ENCODE assay signal across 11 cellular contexts in the genomic region with DNA sequence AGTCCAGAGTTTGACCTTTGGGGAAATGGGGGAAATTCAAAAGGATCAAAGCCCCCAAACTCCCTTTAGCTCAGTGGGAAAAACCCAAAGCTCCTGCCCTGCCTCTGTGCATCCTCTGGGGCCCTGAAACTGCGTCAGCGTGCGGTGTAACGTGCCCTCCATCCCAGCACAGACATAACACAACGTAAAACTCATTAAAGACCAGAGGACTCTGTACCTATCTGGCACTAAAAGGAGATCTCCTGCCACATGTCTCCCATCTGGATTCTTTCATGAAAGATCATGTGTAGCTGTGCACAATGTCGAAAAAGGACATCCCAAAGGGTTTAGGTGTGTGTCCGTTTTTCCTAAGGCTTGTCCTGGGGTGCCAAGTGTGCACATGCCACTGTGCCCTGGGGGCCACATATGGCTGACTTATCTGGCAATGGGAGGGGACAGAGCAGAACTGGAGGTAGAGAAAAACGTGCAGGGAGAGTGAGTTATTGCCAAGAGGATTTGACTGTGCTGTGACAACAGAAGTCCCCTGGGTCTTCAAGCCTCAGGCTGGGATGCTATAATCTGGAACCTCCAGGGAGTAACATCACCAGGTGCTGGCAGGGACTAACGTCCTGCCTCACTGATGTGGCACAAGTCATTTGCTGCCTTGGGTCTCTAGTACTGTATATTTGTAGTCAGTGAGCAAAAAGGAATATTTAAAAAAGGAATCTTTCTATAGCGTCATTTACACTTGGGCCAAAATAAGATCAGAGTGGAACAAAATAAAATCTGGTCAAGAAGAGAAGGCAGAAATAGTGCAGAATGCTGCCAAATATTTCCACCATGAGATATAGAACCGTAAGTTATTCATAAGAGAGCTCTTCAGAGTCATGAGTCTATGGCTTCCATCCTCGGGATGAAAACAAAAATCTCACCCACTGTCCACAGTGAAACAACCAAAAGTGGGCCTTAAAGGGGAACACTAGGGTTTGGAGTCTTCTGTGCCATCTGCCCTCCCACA. TPM values are rescaled to one million over a fixed set of nuclear protein-coding genes. Genes with fewer than 3 reads are reported as not detected.
DNase-seq lines count a peak whose midpoint lies in the region; ATAC-seq and TF ChIP-seq lines count a peak whose summit lies in the region.
"Had no signal": no experiment of that assay in that cellular context is flagged by ENCODE, and none has a peak within 500 bp of the region (broad histone marks: within the 10 kb centered on the region; RNA-seq: fewer than 3 reads in every experiment).

No MANE protein-coding gene starts in this region.

- H3K79me2 ChIP-seq in OCI-LY7 (ENCODE audit: insufficient read depth, low read depth, low read length), result peaks cover 75% of the 10 kb centered on the region; the same call in 1 of the 2 replicates

- no peaks in the 10 kb centered on the region for H4K20me1 ChIP-seq in OCI-LY7 (ENCODE audit: insufficient read depth, low read length)

- intact Hi-C loops in OCI-LY7 (cut with micrococcal nuclease; ENCODE audit: unreplicated experiment), result loop anchor here (1.0 to 5.0 kb wide), 3 partner anchors 37 to 141 kb away; no protein-coding TSS in a partner anchor

- H3K27me3 Mint-ChIP-seq in activated T-cell treated with anti-CD3 and anti-CD28 coated beads, Interleukin-2, amount 50 U/mL, for 24 hours, result no peaks in the 10 kb centered on the region
- peaks cover 10% of the 10 kb centered on the region for H3K27me3 Mint-ChIP-seq in endothelial cell (ENCODE audit: unreplicated experiment)
- peaks cover 28% of the 10 kb centered on the region for H3K27me3 Mint-ChIP-seq in HFFc6 (ENCODE audit: insufficient read depth)

- H3K4me3 ChIP-seq in OCI-LY7 (ENCODE audit: low read depth, low read length, poor library complexity, severe bottlenecking), result peak overlapping the region; percentile 27
- no peak overlapping the region for H3K4me3 ChIP-seq in subcutaneous abdominal adipose tissue (ENCODE audit: low read depth in 1 of 5, low read length in 5 of 5)
- H3K4me3 ChIP-seq: testis had no signal

- no peak for TF ChIP-seq CTCF in OCI-LY7 (conservative IDR thresholded peaks at IDR 0.05; ENCODE audit: low read length)
- no peak for TF ChIP-seq CTCF in endothelial cell (IDR thresholded peaks at IDR 0.05; ENCODE audit: unreplicated experiment)
- TF ChIP-seq CTCF in HFFc6 (IDR thresholded peaks at IDR 0.05), result no peak

- no peaks in the 10 kb centered on the region for H3K9me2 ChIP-seq in OCI-LY7 (ENCODE audit: insufficient read depth, low read length)

- H3K4me1 ChIP-seq in OCI-LY7 (ENCODE audit: insufficient read depth, low read length, poor library complexity, severe bottlenecking) (peaks cover 99% of the 10 kb centered on the region), subcutaneous abdominal adipose tissue (ENCODE audit: control insufficient read depth in 5 of 5, insufficient read depth in 5 of 5, low read length in 5 of 5) (peaks cover 11 to 99% (median 82%) of the 10 kb centered on the region in 5 donors)

- no peaks in the 10 kb centered on the region for H3K27me3 ChIP-seq in subcutaneous abdominal adipose tissue (ENCODE audit: control insufficient read depth in 5 of 5, insufficient read depth in 4 of 5, low read length in 5 of 5)
- H3K27me3 ChIP-seq: testis had no signal

- H3K4me2 ChIP-seq in OCI-LY7 (ENCODE audit: low read length), result peak overlapping the region; percentile 71

- H3K36me3 Mint-ChIP-seq in activated T-cell treated with anti-CD3 and anti-CD28 coated beads, Interleukin-2, amount 50 U/mL, for 24 hours (ENCODE audit: low read depth), result peaks cover 68% of the 10 kb centered on the region
- H3K36me3 Mint-ChIP-seq in endothelial cell (ENCODE audit: low read depth, unreplicated experiment) (peaks cover 55% of the 10 kb centered on the region), HFFc6 (ENCODE audit: low read depth) (no peaks in the 10 kb centered on the region)

- peaks cover 100% of the 10 kb centered on the region for H3K4me1 Mint-ChIP-seq in activated T-cell treated with anti-CD3 and anti-CD28 coated beads, Interleukin-2, amount 50 U/mL, for 24 hours (ENCODE audit: low read depth)
- peaks cover 57% of the 10 kb centered on the region for H3K4me1 Mint-ChIP-seq in endothelial cell (ENCODE audit: unreplicated experiment)
- no peaks in the 10 kb centered on the region for H3K4me1 Mint-ChIP-seq in HFFc6 (ENCODE audit: low read depth)

- no peaks in the 10 kb centered on the region for H3K9me3 Mint-ChIP-seq in activated T-cell treated with anti-CD3 and anti-CD28 coated beads, Interleukin-2, amount 50 U/mL, for 24 hours
- no peaks in the 10 kb centered on the region for H3K9me3 Mint-ChIP-seq in endothelial cell (ENCODE audit: unreplicated experiment)
- H3K9me3 Mint-ChIP-seq in HFFc6, result no peaks in the 10 kb centered on the region

- ATAC-seq in GM21367 (IDR thresholded peaks at IDR 0.05; ENCODE audit: unreplicated experiment) (no peak), GM21360 (IDR thresholded peaks at IDR 0.05; ENCODE audit: unreplicated experiment) (no peak)

- H3K27ac ChIP-seq in OCI-LY7 (ENCODE audit: low read depth, low read length, poor library complexity, severe bottlenecking) (peak overlapping the region; percentile 73), subcutaneous abdominal adipose tissue (ENCODE audit: low read depth, low read length) (peak overlapping the region; percentile 30)
- H3K27ac ChIP-seq: testis had no signal

- peak overlapping the region in 1 of 5 donors; percentile 15 for H3K9ac ChIP-seq in subcutaneous abdominal adipose tissue (ENCODE audit: low read length in 5 of 5)

- peak; percentile 34 for DNase-seq in activated T-cell treated with anti-CD3 and anti-CD28 coated beads, Interleukin-2, amount 50 U/mL, for 24 hours
- no peak for DNase-seq in activated T-cell treated with anti-CD3 and anti-CD28 coated beads, Interleukin-2, amount 50 U/mL, for 48 hours
- peak; percentile 81 for DNase-seq in OCI-LY7 (ENCODE audit: low spot score)
- DNase-seq in endothelial cell (ENCODE audit: low spot score), result no peak
- DNase-seq in HFFc6, result no peak
- DNase-seq: OCI-M1, T-helper 9 cell had no signal

- peak overlapping the region; percentile 28 for H3K4me3 Mint-ChIP-seq in activated T-cell treated with anti-CD3 and anti-CD28 coated beads, Interleukin-2, amount 50 U/mL, for 24 hours
- H3K4me3 Mint-ChIP-seq in endothelial cell (ENCODE audit: unreplicated experiment) (no peak overlapping the region), HFFc6 (no peak overlapping the region)

- POLR2A ChIA-PET in OCI-LY7 (lab: Charles Lee), result interaction anchor here (0.6 to 3.7 kb wide), 15 partner anchors 10 to 415 kb away, joined by 3 to 33 read pairs (median 3); no protein-coding TSS in a partner anchor

- H3K27ac Mint-ChIP-seq in activated T-cell treated with anti-CD3 and anti-CD28 coated beads, Interleukin-2, amount 50 U/mL, for 24 hours, result peak overlapping the region; percentile 97
- H3K27ac Mint-ChIP-seq in endothelial cell (ENCODE audit: unreplicated experiment) (peak overlapping the region; percentile 13), HFFc6 (no peak overlapping the region)

- BruUV-seq in OCI-LY7 (replicated peaks; lab: Mats Ljungman, UMichigan), result no TSS peak

- H3K9me3 ChIP-seq in OCI-LY7 (ENCODE audit: low read length), result no peaks in the 10 kb centered on the region
- H3K9me3 ChIP-seq in subcutaneous abdominal adipose tissue (ENCODE audit: control insufficient read depth in 5 of 5, low read length in 5 of 5), result no peaks in the 10 kb centered on the region
- H3K9me3 ChIP-seq: testis had no signal

- CTCF ChIA-PET in OCI-LY7 (lab: Charles Lee; ENCODE audit: unreplicated experiment), result interaction anchor here (0.9 to 2.3 kb wide), 9 partner anchors 9 to 54 kb away, joined by 3 to 28 read pairs (median 4); no protein-coding TSS in a partner anchor

- peaks cover 43% of the 10 kb centered on the region for H3K36me3 ChIP-seq in OCI-LY7 (ENCODE audit: insufficient read depth, low read length)
- H3K36me3 ChIP-seq in subcutaneous abdominal adipose tissue (ENCODE audit: control insufficient read depth in 5 of 5, insufficient read depth in 5 of 5, low read length in 5 of 5), result peaks cover 0 to 4% (median 0%) of the 10 kb centered on the region in 5 donors

- H2AFZ ChIP-seq in OCI-LY7 (ENCODE audit: low read length), result no peak overlapping the region

RNA-seq across cellular contexts. Expression of gene ITPKB, which starts 52.3 kb away (rescaled TPM):
- 17.8 and 20.5 TPM in 2 replicates for total RNA-seq in OCI-LY7 (2014; rRNA removed; shearing (Covaris generic))
- total RNA-seq in OCI-LY7 (2022) (33.3 and 33.4 TPM in 2 replicates), endothelial cell (ENCODE audit: unreplicated experiment) (144 TPM)
- 1 to 10 TPM; 1.7 to 3.0 (median 2.2) TPM for total RNA-seq in HFFc6 (2021; fragmentation: NEBNext Ultra II Directional; extraction: Animal tissue kit (Norgen Biotek cat#: 25700))

Comparison
In these comparisons a context has a peak if more than half of its experiments do, and no peak if none do; other contexts are left out.
1. DNase-seq: peak in activated T-cell treated with anti-CD3 and anti-CD28 coated beads, Interleukin-2, amount 50 U/mL, for 24 hours (single experiment) and OCI-LY7 (single experiment); none in activated T-cell treated with anti-CD3 and anti-CD28 coated beads, Interleukin-2, amount 50 U/mL, for 48 hours (0 of 2), endothelial cell (single experiment) and HFFc6 (single experiment).
2. RNA of gene ITPKB, which starts 52.3 kb away (total RNA-seq): 144 TPM in endothelial cell (single experiment) and 17.8 to 33.4 TPM in OCI-LY7; 1.7 to 3.0 TPM in HFFc6; every median in the first group is over 4 times any median in the second.